ENCODE assay signal across 17 cellular contexts in genomic region chr1:61097326-61097725, GRCh38. TPM values are rescaled to one million over a fixed set of nuclear protein-coding genes. Genes with fewer than 3 reads are reported as not detected.
DNase-seq lines count a peak whose midpoint lies in the region; ATAC-seq, FAIRE-seq and TF ChIP-seq lines count a peak whose summit lies in the region.
"Had no signal": no experiment of that assay in that cellular context is flagged by ENCODE, and none has a peak within 500 bp of the region (broad histone marks: within the 10 kb centered on the region; RNA-seq: fewer than 3 reads in every experiment).

No MANE protein-coding gene starts in this region.

- no peak overlapping the region for H3K27ac Mint-ChIP-seq in activated T-helper 1 cell treated with anti-CD3 and anti-CD28 coated beads, Interleukin-12 subunit alpha, Interleukin-12 subunit beta, Interleukin-2, Interleukin-4 antibody, amounts not matched to agents 30 ng/mL and 10 ng/mL and 1 ng/mL, durations not matched to agents 14 hours and 24 hours and 36 hours

- peaks cover 47% of the 10 kb centered on the region for H3K4me1 ChIP-seq in skeletal muscle satellite cell (ENCODE audit: control insufficient read depth, insufficient read depth, low read length)

- TF ChIP-seq CTCF in fibroblast of mammary gland (conservative IDR thresholded peaks at IDR 0.05; ENCODE audit: control insufficient read depth, insufficient read depth, low read depth, low read length) = no peak

- H3K4me1 Mint-ChIP-seq in activated T-helper 1 cell treated with anti-CD3 and anti-CD28 coated beads, Interleukin-12 subunit alpha, Interleukin-12 subunit beta, Interleukin-2, Interleukin-4 antibody, amounts not matched to agents 30 ng/mL and 10 ng/mL and 1 ng/mL, durations not matched to agents 14 hours and 24 hours and 36 hours (ENCODE audit: low read depth) = no peaks in the 10 kb centered on the region

- no peaks in the 10 kb centered on the region for H3K36me3 ChIP-seq in skeletal muscle satellite cell (ENCODE audit: insufficient read depth, low read length)
- H3K36me3 ChIP-seq: adrenal gland, thoracic aorta had no signal

- no peaks in the 10 kb centered on the region for H3K27me3 ChIP-seq in skeletal muscle satellite cell (ENCODE audit: control insufficient read depth, insufficient read depth, low read length)
- H3K27me3 ChIP-seq: adrenal gland had no signal

- no peak overlapping the region for H3K4me3 Mint-ChIP-seq in activated T-helper 1 cell treated with anti-CD3 and anti-CD28 coated beads, Interleukin-12 subunit alpha, Interleukin-12 subunit beta, Interleukin-2, Interleukin-4 antibody, amounts not matched to agents 30 ng/mL and 10 ng/mL and 1 ng/mL, durations not matched to agents 14 hours and 24 hours and 36 hours
- H3K4me3 Mint-ChIP-seq: neural crest cell had no signal

- no peak for TF ChIP-seq POLR2A in H54 (IDR thresholded peaks at IDR 0.05; ENCODE audit: low read depth, low read length)

- peaks cover 39% of the 10 kb centered on the region for H3K27me3 Mint-ChIP-seq in activated T-helper 1 cell treated with anti-CD3 and anti-CD28 coated beads, Interleukin-12 subunit alpha, Interleukin-12 subunit beta, Interleukin-2, Interleukin-4 antibody, amounts not matched to agents 30 ng/mL and 10 ng/mL and 1 ng/mL, durations not matched to agents 14 hours and 24 hours and 36 hours (ENCODE audit: insufficient read depth)

- peak; percentile 93 for FAIRE-seq in H54 (lab: Jason Lieb, UNC)
- FAIRE-seq: GM12878 had no signal

- no peak overlapping the region for H3K9ac ChIP-seq in skeletal muscle satellite cell (ENCODE audit: low read depth, low read length)

- peak overlapping the region; percentile 56 for H3K4me2 ChIP-seq in skeletal muscle satellite cell (ENCODE audit: low read length)

- H3K9me3 ChIP-seq in skeletal muscle satellite cell (replicated peaks; ENCODE audit: low read length) = no peaks in the 10 kb centered on the region
- H3K9me3 ChIP-seq: adrenal gland, thoracic aorta had no signal

- DNase-seq in H54 (ENCODE audit: insufficient read length, low spot score) (no peak), fibroblast of mammary gland (ENCODE audit: low read depth) (peak; percentile 88), Ammon's horn (ENCODE audit: low spot score) (no peak)
- DNase-seq in activated T-helper 1 cell treated with anti-CD3 and anti-CD28 coated beads, Interleukin-12 subunit alpha, Interleukin-12 subunit beta, Interleukin-2, Interleukin-4 antibody, amounts not matched to agents 30 ng/mL and 10 ng/mL and 1 ng/mL, durations not matched to agents 14 hours and 24 hours and 36 hours (ENCODE audit: low spot score) = no peak
- DNase-seq: adrenal gland, DMS 273 treated with DMSO at 0.1 percent for 48 hours, head of caudate nucleus, KG1, left ventricle myocardium superior, NCI-H1694 treated with DMSO at 0.1 percent for 48 hours, SW 1271 had no signal

- no peaks in the 10 kb centered on the region for H3K9me3 Mint-ChIP-seq in activated T-helper 1 cell treated with anti-CD3 and anti-CD28 coated beads, Interleukin-12 subunit alpha, Interleukin-12 subunit beta, Interleukin-2, Interleukin-4 antibody, amounts not matched to agents 30 ng/mL and 10 ng/mL and 1 ng/mL, durations not matched to agents 14 hours and 24 hours and 36 hours
- H3K9me3 Mint-ChIP-seq: neural crest cell had no signal

- H3K4me3 ChIP-seq in fibroblast of mammary gland (ENCODE audit: control insufficient read depth, low read depth, low read length) = no peak overlapping the region
- no peak overlapping the region for H3K4me3 ChIP-seq in skeletal muscle satellite cell (ENCODE audit: low read length)
- H3K4me3 ChIP-seq: adrenal gland, GM12878, thoracic aorta had no signal

- H3K36me3 Mint-ChIP-seq in activated T-helper 1 cell treated with anti-CD3 and anti-CD28 coated beads, Interleukin-12 subunit alpha, Interleukin-12 subunit beta, Interleukin-2, Interleukin-4 antibody, amounts not matched to agents 30 ng/mL and 10 ng/mL and 1 ng/mL, durations not matched to agents 14 hours and 24 hours and 36 hours (ENCODE audit: low read depth) = no peaks in the 10 kb centered on the region

- ATAC-seq in SK-N-SH treated with all-trans-retinoic acid at 6 μM for 48 hours (peak; percentile 96), GM18907 (IDR thresholded peaks at IDR 0.05; ENCODE audit: unreplicated experiment) (no peak)
- ATAC-seq: GM12878, left ventricle myocardium superior had no signal

- intact Hi-C loops in activated T-helper 1 cell treated with anti-CD3 and anti-CD28 coated beads, Interleukin-12 subunit alpha, Interleukin-12 subunit beta, Interleukin-2, Interleukin-4 antibody, amounts not matched to agents 30 ng/mL and 10 ng/mL and 1 ng/mL, durations not matched to agents 14 hours and 24 hours and 36 hours (cut with micrococcal nuclease) = no loop called here

TF ChIP-seq in SK-N-SH treated with all-trans-retinoic acid at 6 μM for 48 hours, 23 proteins besides CTCF, POLR2A, EP300 and RAD21:
- TF ChIP-seq ZNF70 (CRISPR knock-in tag; IDR thresholded peaks at IDR 0.05) (no peak), TCF4 (CRISPR knock-in tag; IDR thresholded peaks at IDR 0.05; ENCODE audit: borderline replicate concordance) (no peak), GLIS3 (CRISPR knock-in tag; IDR thresholded peaks at IDR 0.05) (no peak), ZNF8 (CRISPR knock-in tag; IDR thresholded peaks at IDR 0.05) (no peak), CSRNP3 (CRISPR knock-in tag; IDR thresholded peaks at IDR 0.05) (no peak), ISL1 (CRISPR knock-in tag; IDR thresholded peaks at IDR 0.05) (no peak; the same call in 1 of the 2 replicates), SNAI2 (CRISPR knock-in tag; IDR thresholded peaks at IDR 0.05) (no peak), RARB (CRISPR knock-in tag; IDR thresholded peaks at IDR 0.05) (no peak), CREB5 (CRISPR knock-in tag; IDR thresholded peaks at IDR 0.05; ENCODE audit: low read depth) (no peak), TOX (CRISPR knock-in tag; IDR thresholded peaks at IDR 0.05; ENCODE audit: borderline replicate concordance) (no peak), ESRRG (CRISPR knock-in tag; IDR thresholded peaks at IDR 0.05) (no peak), ZNF565 (CRISPR knock-in tag; conservative IDR thresholded peaks at IDR 0.05; ENCODE audit: low read depth) (no peak), ARNTL (CRISPR knock-in tag; IDR thresholded peaks at IDR 0.05; ENCODE audit: borderline replicate concordance, low read depth) (no peak), CSDC2 (CRISPR knock-in tag; IDR thresholded peaks at IDR 0.05) (no peak), ZFP30 (CRISPR knock-in tag; IDR thresholded peaks at IDR 0.05) (no peak)
- TF ChIP-seq, protein P1, sequence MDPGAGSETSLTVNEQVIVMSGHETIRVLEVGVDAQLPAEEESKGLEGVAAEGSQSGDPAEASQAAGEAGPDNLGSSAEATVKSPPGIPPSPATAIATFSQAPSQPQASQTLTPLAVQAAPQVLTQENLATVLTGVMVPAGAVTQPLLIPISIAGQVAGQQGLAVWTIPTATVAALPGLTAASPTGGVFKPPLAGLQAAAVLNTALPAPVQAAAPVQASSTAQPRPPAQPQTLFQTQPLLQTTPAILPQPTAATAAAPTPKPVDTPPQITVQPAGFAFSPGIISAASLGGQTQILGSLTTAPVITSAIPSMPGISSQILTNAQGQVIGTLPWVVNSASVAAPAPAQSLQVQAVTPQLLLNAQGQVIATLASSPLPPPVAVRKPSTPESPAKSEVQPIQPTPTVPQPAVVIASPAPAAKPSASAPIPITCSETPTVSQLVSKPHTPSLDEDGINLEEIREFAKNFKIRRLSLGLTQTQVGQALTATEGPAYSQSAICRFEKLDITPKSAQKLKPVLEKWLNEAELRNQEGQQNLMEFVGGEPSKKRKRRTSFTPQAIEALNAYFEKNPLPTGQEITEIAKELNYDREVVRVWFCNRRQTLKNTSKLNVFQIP (CRISPR knock-in tag; IDR thresholded peaks at IDR 0.05; ENCODE audit: borderline replicate concordance, low read depth) = no peak

RNA-seq across cellular contexts. Expression of gene NFIA, which starts 15.0 kb away (rescaled TPM):
- 14.2 and 15.1 TPM in 2 replicates for total RNA-seq in skeletal muscle satellite cell (2012; rRNA removed)
- 0.41 and 0.69 TPM in 2 replicates for total RNA-seq in activated T-helper 1 cell treated with anti-CD3 and anti-CD28 coated beads, Interleukin-12 subunit alpha, Interleukin-12 subunit beta, Interleukin-2, Interleukin-4 antibody, amounts not matched to agents 30 ng/mL and 10 ng/mL and 1 ng/mL, durations not matched to agents 14 hours and 24 hours and 36 hours
